In the genomic region with DNA sequence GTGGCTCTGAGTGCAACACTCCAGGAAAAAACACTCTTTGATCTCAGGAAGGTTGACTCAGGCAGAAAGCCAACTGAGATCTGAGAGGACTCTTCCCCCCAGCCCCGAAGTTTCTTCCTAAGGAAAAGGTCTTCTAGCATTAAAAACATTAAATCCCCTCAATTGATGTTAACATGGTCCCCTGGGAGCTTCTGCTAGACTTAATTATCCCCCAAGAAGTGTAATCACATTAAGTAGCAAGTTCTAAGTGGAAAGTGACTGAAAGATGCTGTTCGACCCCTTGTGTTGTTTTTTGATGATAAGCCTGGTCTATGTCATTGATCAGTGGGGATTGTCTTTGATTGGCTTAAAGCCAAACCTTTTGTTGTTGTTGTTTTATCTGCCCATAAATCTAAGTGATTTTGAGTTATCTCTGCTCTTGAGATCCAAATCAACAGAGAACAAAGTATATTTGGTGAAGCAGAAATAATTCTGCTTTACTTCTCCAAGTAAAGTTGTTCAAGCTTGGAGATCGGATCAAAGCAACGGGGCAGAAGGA, we compare ENCODE assay signal across 9 cellular contexts. TPM values are rescaled to one million over a fixed set of nuclear protein-coding genes. Genes with fewer than 3 reads are reported as not detected.
DNase-seq lines count a peak whose midpoint lies in the region; TF ChIP-seq lines count a peak whose summit lies in the region.
"Had no signal": no experiment of that assay in that cellular context is flagged by ENCODE, and none has a peak within 500 bp of the region (broad histone marks: within the 10 kb centered on the region; RNA-seq: fewer than 3 reads in every experiment).

No MANE protein-coding gene starts in this region.

- no peak overlapping the region for H3K9ac ChIP-seq in rectal smooth muscle tissue (ENCODE audit: low read length)

- in situ Hi-C loops in GM13976 (cut with MboI; ENCODE audit: low sequenced_read_pairs, unreplicated experiment), result no loop called here

- no TSS peak for BruUV-seq in Caco-2 (replicated peaks; lab: Mats Ljungman, UMichigan)

- H3K9me3 Mint-ChIP-seq in Caco-2 (ENCODE audit: unreplicated experiment), result no peaks in the 10 kb centered on the region
- H3K9me3 Mint-ChIP-seq in T-helper 2 cell treated with Interferon-gamma antibody and Interleukin-4, amounts not matched to agents 5 μg/mL and 100 μg/mL, for 36 hours, result no peaks in the 10 kb centered on the region
- H3K9me3 Mint-ChIP-seq: stimulated activated effector memory CD8-positive, alpha-beta T cell treated with anti-CD3 and anti-CD28 coated beads, Interleukin-12 subunit alpha, Interleukin-12 subunit beta, amount 100 ng/mL, for 72 hours had no signal

- no peaks in the 10 kb centered on the region for H3K27me3 ChIP-seq in Caco-2 (replicated peaks; ENCODE audit: control insufficient read depth, insufficient read depth, low read length)
- no peaks in the 10 kb centered on the region for H3K27me3 ChIP-seq in rectal smooth muscle tissue (ENCODE audit: control insufficient read depth, insufficient read depth, low read length)

- CTCF ChIA-PET in Caco-2 (lab: Charles Lee), result interaction anchor here (0.6 kb wide), 1 partner anchor 39 kb away, joined by 3 read pairs; no protein-coding TSS in a partner anchor

- TF ChIP-seq CTCF in Caco-2 (IDR thresholded peaks at IDR 0.05; ENCODE audit: insufficient read depth in 1 of 2, low read depth in 1 of 2, low read length in 1 of 2, severe bottlenecking in 1 of 2, unreplicated experiment in 1 of 2) (no peak), fibroblast of mammary gland (conservative IDR thresholded peaks at IDR 0.05; ENCODE audit: control insufficient read depth, insufficient read depth, low read depth, low read length) (no peak), GM13976 (IDR thresholded peaks at IDR 0.05; ENCODE audit: borderline replicate concordance, control extremely low read depth, extremely low read depth, insufficient read depth, missing control alignments) (no peak)

- H3K4me3 ChIP-seq in Caco-2 (ENCODE audit: low read depth, low read length), result no peak overlapping the region; the same call in 1 of the 2 replicates
- H3K4me3 ChIP-seq in fibroblast of mammary gland (ENCODE audit: control insufficient read depth, low read depth, low read length), result peak overlapping the region; percentile 84
- H3K4me3 ChIP-seq in rectal smooth muscle tissue (ENCODE audit: low read length), result peak overlapping the region; percentile 83

- H3K27me3 Mint-ChIP-seq in Caco-2 (ENCODE audit: insufficient read depth, unreplicated experiment), result no peaks in the 10 kb centered on the region
- H3K27me3 Mint-ChIP-seq in T-helper 2 cell treated with Interferon-gamma antibody and Interleukin-4, amounts not matched to agents 5 μg/mL and 100 μg/mL, for 36 hours (ENCODE audit: low read depth), result peaks cover 65% of the 10 kb centered on the region

- DNase-seq in Caco-2 (no peak), RPMI7951 (ENCODE audit: low read depth) (peak; percentile 57), fibroblast of mammary gland (ENCODE audit: low read depth) (peak; percentile 40), GM13976 (ENCODE audit: low spot score) (no peak), DMS 273 treated with DMSO at 0.1 percent for 48 hours (lab: John Stamatoyannopoulos, UW) (no peak)
- no peak for DNase-seq in NK-92 treated with Interleukin-12 subunit alpha and Interleukin-12 subunit beta, amount 100 ng/mL, for 24 hours (lab: John Stamatoyannopoulos, UW)
- no peak for DNase-seq in T-helper 2 cell treated with Interferon-gamma antibody and Interleukin-4, amounts not matched to agents 5 μg/mL and 100 μg/mL, for 36 hours (ENCODE audit: low spot score)

- no peak overlapping the region for H3K27ac Mint-ChIP-seq in Caco-2 (ENCODE audit: unreplicated experiment)
- no peak overlapping the region for H3K27ac Mint-ChIP-seq in T-helper 2 cell treated with Interferon-gamma antibody and Interleukin-4, amounts not matched to agents 5 μg/mL and 100 μg/mL, for 36 hours
- H3K27ac Mint-ChIP-seq: stimulated activated effector memory CD8-positive, alpha-beta T cell treated with anti-CD3 and anti-CD28 coated beads, Interleukin-12 subunit alpha, Interleukin-12 subunit beta, amount 100 ng/mL, for 72 hours had no signal

- H3K36me3 ChIP-seq in Caco-2 (ENCODE audit: control insufficient read depth, insufficient read depth, low read length), result no peaks in the 10 kb centered on the region
- H3K36me3 ChIP-seq in rectal smooth muscle tissue (ENCODE audit: control insufficient read depth, insufficient read depth, low read length), result peaks cover 3% of the 10 kb centered on the region

- intact Hi-C loops in Caco-2 (cut with micrococcal nuclease; ENCODE audit: unreplicated experiment), result loop anchor here (2.0 to 10.0 kb wide), 7 partner anchors 82 to 1064 kb away; no protein-coding TSS in a partner anchor

- H3K4me3 Mint-ChIP-seq in Caco-2 (ENCODE audit: unreplicated experiment), result peak overlapping the region; percentile 84
- no peak overlapping the region for H3K4me3 Mint-ChIP-seq in T-helper 2 cell treated with Interferon-gamma antibody and Interleukin-4, amounts not matched to agents 5 μg/mL and 100 μg/mL, for 36 hours
- H3K4me3 Mint-ChIP-seq: stimulated activated effector memory CD8-positive, alpha-beta T cell treated with anti-CD3 and anti-CD28 coated beads, Interleukin-12 subunit alpha, Interleukin-12 subunit beta, amount 100 ng/mL, for 72 hours had no signal

- peaks cover 85% of the 10 kb centered on the region for H3K36me3 Mint-ChIP-seq in Caco-2 (ENCODE audit: insufficient read depth, unreplicated experiment)
- H3K36me3 Mint-ChIP-seq in T-helper 2 cell treated with Interferon-gamma antibody and Interleukin-4, amounts not matched to agents 5 μg/mL and 100 μg/mL, for 36 hours (ENCODE audit: low read depth), result no peaks in the 10 kb centered on the region
- H3K36me3 Mint-ChIP-seq: stimulated activated effector memory CD8-positive, alpha-beta T cell treated with anti-CD3 and anti-CD28 coated beads, Interleukin-12 subunit alpha, Interleukin-12 subunit beta, amount 100 ng/mL, for 72 hours had no signal

- H3K4me1 ChIP-seq in Caco-2 (peaks cover 22% of the 10 kb centered on the region), rectal smooth muscle tissue (ENCODE audit: control insufficient read depth, insufficient read depth, low read length) (peaks cover 10% of the 10 kb centered on the region)

- POLR2A ChIA-PET in Caco-2 (lab: Charles Lee), result no interaction called here

- H3K4me1 Mint-ChIP-seq in Caco-2 (ENCODE audit: low read depth, unreplicated experiment), result peaks cover 30% of the 10 kb centered on the region
- peaks cover 16% of the 10 kb centered on the region for H3K4me1 Mint-ChIP-seq in T-helper 2 cell treated with Interferon-gamma antibody and Interleukin-4, amounts not matched to agents 5 μg/mL and 100 μg/mL, for 36 hours (ENCODE audit: low read depth)

- no peaks in the 10 kb centered on the region for H3K9me3 ChIP-seq in Caco-2

- peak overlapping the region; percentile 28 for H3K27ac ChIP-seq in rectal smooth muscle tissue (ENCODE audit: low read depth, low read length)

RNA-seq across cellular contexts. Expression of a gene that starts 3.4 kb away (rescaled TPM):
- total RNA-seq in Caco-2 (2022), result 99.3 and 123 TPM in 2 replicates
- total RNA-seq in RPMI7951 (2014; rRNA removed; shearing (Covaris generic)), result 308 and 390 TPM in 2 replicates

Comparison
In these comparisons a context has a peak if more than half of its experiments do, and no peak if none do; other contexts are left out.
1. DNase-seq: peak in RPMI7951 (single experiment) and fibroblast of mammary gland (single experiment); none in Caco-2 (0 of 2), NK-92 treated with Interleukin-12 subunit alpha and Interleukin-12 subunit beta, amount 100 ng/mL, for 24 hours (single experiment), GM13976 (single experiment), DMS 273 treated with DMSO at 0.1 percent for 48 hours (single experiment) and T-helper 2 cell treated with Interferon-gamma antibody and Interleukin-4, amounts not matched to agents 5 μg/mL and 100 μg/mL, for 36 hours (single experiment).